ENCODE assay signal across 17 cellular contexts in the genomic region with DNA sequence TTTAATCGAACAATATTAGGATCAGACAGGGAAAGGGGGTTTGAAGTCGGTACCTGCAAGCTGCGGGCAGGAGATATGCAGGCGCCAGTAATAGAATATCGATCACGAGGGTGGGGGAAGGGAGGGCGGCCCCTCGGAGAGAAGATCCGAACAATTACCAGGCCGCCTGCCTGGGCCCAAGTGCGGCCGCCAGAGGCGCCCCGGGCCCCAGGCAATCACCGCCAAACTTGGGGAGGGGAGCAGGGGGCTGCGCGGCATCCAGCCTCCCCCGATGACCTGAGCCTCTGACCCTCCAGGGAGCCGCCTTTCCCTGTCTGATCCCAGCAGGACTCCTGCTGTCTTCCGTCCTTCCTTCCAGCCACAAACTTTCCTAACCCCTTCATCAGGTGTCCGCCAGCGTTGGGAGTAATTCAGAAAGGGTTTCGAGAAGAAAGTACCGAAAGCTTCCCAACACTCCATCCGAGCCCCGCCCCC. TPM values are rescaled to one million over a fixed set of nuclear protein-coding genes. Genes with fewer than 3 reads are reported as not detected.
A peak's percentile ranks its signal among the peaks of the same experiment; 100 is the strongest.
DNase-seq lines count a peak whose midpoint lies in the region; FAIRE-seq and TF ChIP-seq lines count a peak whose summit lies in the region.
"Had no signal": no experiment of that assay in that cellular context is flagged by ENCODE, and none has a peak within 500 bp of the region (broad histone marks: within the 10 kb centered on the region; RNA-seq: fewer than 3 reads in every experiment).

No MANE protein-coding gene starts in this region.

- H3K27me3 Mint-ChIP-seq in nephron progenitor cell (ENCODE audit: low read depth, poor library complexity) = peaks cover 98% of the 10 kb centered on the region

- H3K4me1 ChIP-seq in HUES48 (ENCODE audit: control insufficient read depth, insufficient read depth, low read length) (peaks cover 42% of the 10 kb centered on the region), H1 (replicated peaks in 1 of 4; ENCODE audit: control insufficient read depth in 3 of 4, insufficient read depth in 4 of 4, low read length in 3 of 4) (peaks cover 13 to 30% (median 19%) of the 10 kb centered on the region in 4 experiments)

- no peak for FAIRE-seq in H1 (lab: Jason Lieb, UNC)
- FAIRE-seq: H54 had no signal

- H2BK12ac ChIP-seq in H1 (ENCODE audit: low read depth, low read length) = no peak overlapping the region

- peak overlapping the region; percentile 20; the same call in 1 of the 2 replicates for H2BK5ac ChIP-seq in H1 (ENCODE audit: low read depth, low read length)

- H4K20me1 ChIP-seq in H1 (replicated peaks in 1 of 2; ENCODE audit: control insufficient read depth in 1 of 2, insufficient read depth in 2 of 2, low read length in 2 of 2) = peaks cover 0 to 15% of the 10 kb centered on the region in 2 experiments

- peaks cover 23% of the 10 kb centered on the region for H3K23me2 ChIP-seq in H1 (ENCODE audit: low read depth, low read length)

- no peak overlapping the region for H2AFZ ChIP-seq in H1 (ENCODE audit: low read length)

- H4K5ac ChIP-seq in H1 (ENCODE audit: insufficient read length, low read depth, low read length) = no peak overlapping the region

- H3K79me1 ChIP-seq in H1 (ENCODE audit: low read depth, low read length) = no peaks in the 10 kb centered on the region

- H2BK120ac ChIP-seq in H1 (replicated peaks; ENCODE audit: low read depth, low read length) = no peak overlapping the region

- no peak overlapping the region for H3K27ac Mint-ChIP-seq in nephron progenitor cell
- H3K27ac Mint-ChIP-seq: natural killer cell had no signal

- TF ChIP-seq POLR2A in H1 (IDR thresholded peaks at IDR 0.05; ENCODE audit: control extremely low read depth in 1 of 2, low read depth in 2 of 2, low read length in 2 of 2) = no peak

- CTCF ChIA-PET in H1 (lab: Charles Lee; ENCODE audit: partially characterized antibody) = interaction anchor here (0.5 to 2.8 kb wide), 12 partner anchors 13 to 57 kb away, joined by 3 to 14 read pairs (median 4); partner anchors contain the start of gene LHPP

- peak; percentile 19 to 51; a peak in 3 of 4 replicates for TF ChIP-seq RAD21 in H1 (IDR thresholded peaks at IDR 0.05 in 1 of 2, conservative IDR thresholded peaks at IDR 0.05 in 1 of 2; ENCODE audit: low read depth in 2 of 2, low read length in 2 of 2)

- H3K9me3 ChIP-seq in HUES48 (ENCODE audit: control insufficient read depth, insufficient read depth, low read length) (no peaks in the 10 kb centered on the region), H1 (ENCODE audit: insufficient read depth in 2 of 2, low read depth in 1 of 2, low read length in 1 of 2) (no peaks in the 10 kb centered on the region)

- peak in 1 of 2 experiments; percentile 39; a peak in 1 of 3 replicates for TF ChIP-seq EP300 in H1 (IDR thresholded peaks at IDR 0.05; ENCODE audit: borderline replicate concordance in 1 of 2, low read depth in 2 of 2, low read length in 2 of 2)

- H3K18ac ChIP-seq in H1 (ENCODE audit: extremely low read depth, low read length) = no peak overlapping the region; the same call in 1 of the 2 replicates

- peak overlapping the region; percentile 80 for H3K4me3 Mint-ChIP-seq in nephron progenitor cell
- H3K4me3 Mint-ChIP-seq: natural killer cell had no signal

- H3K9ac ChIP-seq in HUES48 (ENCODE audit: low read depth, low read length) (no peak overlapping the region), H1 (replicated peaks in 1 of 4; ENCODE audit: extremely low read depth in 1 of 4, low read depth in 3 of 4, low read length in 3 of 4) (no peak overlapping the region)

- TF ChIP-seq CTCF in H1 (IDR thresholded peaks at IDR 0.05; ENCODE audit: control extremely low read depth in 1 of 3, insufficient read depth in 1 of 3, low read depth in 1 of 3, low read length in 3 of 3) (peak; percentile 45 to 49 (median 47)), nephron progenitor cell (IDR thresholded peaks at IDR 0.05) (peak; percentile 16)

- no peak overlapping the region for H3K4ac ChIP-seq in H1 (replicated peaks; ENCODE audit: insufficient read length, low read depth, low read length)

- H3K79me2 ChIP-seq in H1 (ENCODE audit: control insufficient read depth in 1 of 2, insufficient read depth in 2 of 2, low read length in 2 of 2) = no peaks in the 10 kb centered on the region

- no peak overlapping the region for H4K8ac ChIP-seq in H1 (ENCODE audit: extremely low read depth, insufficient read depth, low read length)

- POLR2A ChIA-PET in H1 (lab: Charles Lee; ENCODE audit: partially characterized antibody) = interaction anchor here (0.6 to 6.5 kb wide), 6 partner anchors 12 to 290 kb away, joined by 3 to 43 read pairs (median 4); partner anchors contain the start of genes LHPP and OAT

- no peak overlapping the region for H2BK20ac ChIP-seq in H1 (ENCODE audit: low read length)

- 2% methylated on average over 26 of the region's 26 CpGs; no CpG with 5 or more reads in 1 of the 2 experiments for WGBS in H1 (ENCODE audit: extremely low coverage in 1 of 2, insufficient coverage in 1 of 2, insufficient read length in 1 of 2, insufficient replicate concordance in 2 of 2, low coverage in 1 of 2, low lambda C conversion rate in 2 of 2, missing lambda C conversion rate in 1 of 2), 2 experiments

- no peak overlapping the region for H3K14ac ChIP-seq in H1 (ENCODE audit: insufficient read length)

- no peaks in the 10 kb centered on the region for H3K36me3 Mint-ChIP-seq in nephron progenitor cell (ENCODE audit: low read depth)
- H3K36me3 Mint-ChIP-seq: CD4-positive, CD25-positive, alpha-beta regulatory T cell; natural killer cell had no signal

- peak overlapping the region; percentile 95 to 96 for H3K4me2 ChIP-seq in H1 (ENCODE audit: insufficient read depth in 1 of 2, low read depth in 2 of 2, low read length in 2 of 2)

- peaks cover 35% of the 10 kb centered on the region for H3K4me1 Mint-ChIP-seq in nephron progenitor cell

- no peak overlapping the region for H2BK15ac ChIP-seq in H1 (ENCODE audit: low read length)

- H3K4me3 ChIP-seq in HUES48 (ENCODE audit: low read depth, low read length) = peak overlapping the region; percentile 66
- H3K4me3 ChIP-seq in H1 (ENCODE audit: extremely low read depth in 1 of 4, insufficient read depth in 2 of 4, low read depth in 3 of 4, low read length in 4 of 4) = peak overlapping the region; percentile 33 to 72 (median 66)

- H3K36me3 ChIP-seq in HUES48 (ENCODE audit: control insufficient read depth, insufficient read depth, low read length) (no peaks in the 10 kb centered on the region), H1 (ENCODE audit: control insufficient read depth in 2 of 4, insufficient read depth in 4 of 4, low read length in 3 of 4) (peaks cover 0 to 2% (median 0%) of the 10 kb centered on the region in 4 experiments; a peak in 1 of 8 replicates)

- H3K27me3 ChIP-seq in HUES48 (ENCODE audit: control insufficient read depth, insufficient read depth, low read length) (peaks cover 81% of the 10 kb centered on the region), H1 (replicated peaks in 1 of 4; ENCODE audit: control insufficient read depth in 3 of 4, extremely low read depth in 1 of 4, insufficient read depth in 3 of 4, low read length in 3 of 4) (peaks cover 1 to 50% (median 38%) of the 10 kb centered on the region in 4 experiments)

- H3K23ac ChIP-seq in H1 (ENCODE audit: insufficient read length) = no peak overlapping the region

- H2AK5ac ChIP-seq in H1 (ENCODE audit: low read depth, low read length) = no peak overlapping the region

- H3K9me3 Mint-ChIP-seq in nephron progenitor cell = no peaks in the 10 kb centered on the region
- H3K9me3 Mint-ChIP-seq: natural killer cell; T-helper 1 cell treated with Interleukin-12 subunit alpha and Interleukin-12 subunit beta and Interleukin-4 antibody, amounts not matched to agents 30 μg/mL and 1 μg/mL, for 36 hours had no signal

- peak; percentile 15 for DNase-seq in COLO668 (lab: John Stamatoyannopoulos, UW; ENCODE audit: unreplicated experiment)
- DNase-seq in H1 (ENCODE audit: low read depth in 1 of 2, low spot score in 2 of 2) = peak in 1 of 2 experiments; percentile 79
- peak; percentile 34 for DNase-seq in nephron progenitor cell
- DNase-seq in NCI-H2171 (lab: John Stamatoyannopoulos, UW) = no peak
- no peak for DNase-seq in cerebellar cortex (ENCODE audit: low spot score)
- DNase-seq in stimulated activated CD4-positive, alpha-beta T cell treated with anti-CD3 and anti-CD28 coated beads, Interleukin-2, amount 100 ng/mL, for 48 hours = no peak
- no peak for DNase-seq in HK-2 (ENCODE audit: unreplicated experiment)
- DNase-seq: CD4-positive, CD25-positive, alpha-beta regulatory T cell; natural killer cell; NCI-H2081 treated with DMSO at 0.1 percent for 48 hours had no signal

- H3K56ac ChIP-seq in H1 (replicated peaks; ENCODE audit: insufficient read length, low read depth, low read length) = no peak overlapping the region

- H3K27ac ChIP-seq in HUES48 (ENCODE audit: low read depth, low read length) (no peak overlapping the region), H1 (ENCODE audit: low read depth, low read length) (no peak overlapping the region)

- H4K91ac ChIP-seq in H1 (replicated peaks; ENCODE audit: insufficient read length, low read length) = no peak overlapping the region

RNA-seq across cellular contexts. Expression of gene NKX1-2, which starts 1.1 kb away (rescaled TPM):
- 33.9 and 34.9 TPM in 2 replicates for total RNA-seq in H1 (2021; fragmentation: NEBNext Ultra II Directional; extraction: Animal tissue kit (Norgen Biotek cat#: 25700))
- polyA plus RNA-seq in H1 (2011; rRNA removed) = 11.5 and 12.7 TPM in 2 replicates
- polyA plus RNA-seq in H1 (2011; cell fraction: cytosol; rRNA removed) = 17.0 TPM
- 9.4 TPM for polyA plus RNA-seq in H1 (2011; cell fraction: nucleus; rRNA removed)
- polyA plus RNA-seq in H1 (2012, experiment 1 of 2) = 17.0 to 28.5 TPM (median 22.6 TPM) in 4 replicates
- polyA plus RNA-seq in H1 (2012, experiment 2 of 2) = 25.6 TPM
- 22.8 TPM for polyA plus RNA-seq in H1 (2013, experiment 1 of 2)
- 23.9 TPM for polyA plus RNA-seq in H1 (2013, experiment 2 of 2)
- polyA minus RNA-seq in H1 (2011; rRNA and poly(A)+ RNA removed) = 18.1 and 19.2 TPM in 2 replicates
- 29.8 TPM for polyA minus RNA-seq in H1 (2011; cell fraction: cytosol; rRNA and poly(A)+ RNA removed)
- 15.2 TPM for polyA minus RNA-seq in H1 (2011; cell fraction: nucleus; rRNA and poly(A)+ RNA removed)
- total RNA-seq: activated CD8-positive, alpha-beta memory T cell treated with anti-CD3 and anti-CD28 coated beads for 36 hours; aorta; CD4-positive, CD25-positive, alpha-beta regulatory T cell; epithelial cell of proximal tubule; LHCN-M2; natural killer cell had no signal
- polyA plus RNA-seq: aorta; CD4-positive, CD25-positive, alpha-beta regulatory T cell had no signal

RNA-seq across cellular contexts. Expression of gene LHPP, which starts 12.9 kb away (rescaled TPM):
- total RNA-seq in H1 (2021; fragmentation: NEBNext Ultra II Directional; extraction: Animal tissue kit (Norgen Biotek cat#: 25700)) = 26.0 and 27.5 TPM in 2 replicates
- 45.0 and 50.5 TPM in 2 replicates for polyA plus RNA-seq in H1 (2011; rRNA removed)
- polyA plus RNA-seq in H1 (2011; cell fraction: cytosol; rRNA removed) = 39.2 TPM
- polyA plus RNA-seq in H1 (2011; cell fraction: nucleus; rRNA removed) = 40.4 TPM
- polyA plus RNA-seq in H1 (2012, experiment 1 of 2) = 20.9 to 42.0 TPM (median 37.2 TPM) in 4 replicates
- 36.6 TPM for polyA plus RNA-seq in H1 (2012, experiment 2 of 2)
- polyA plus RNA-seq in H1 (2013, experiment 1 of 2) = 18.9 TPM
- polyA plus RNA-seq in H1 (2013, experiment 2 of 2) = 18.9 TPM
- 19.6 and 21.2 TPM in 2 replicates for polyA minus RNA-seq in H1 (2011; rRNA and poly(A)+ RNA removed)
- polyA minus RNA-seq in H1 (2011; cell fraction: cytosol; rRNA and poly(A)+ RNA removed) = 10.4 TPM
- polyA minus RNA-seq in H1 (2011; cell fraction: nucleus; rRNA and poly(A)+ RNA removed) = 24.9 TPM

RNA-seq across cellular contexts. Expression of gene OAT, which starts 30.0 kb away (rescaled TPM):
- total RNA-seq in H1 (2021; fragmentation: NEBNext Ultra II Directional; extraction: Animal tissue kit (Norgen Biotek cat#: 25700)) = 121 TPM in 2 replicates
- polyA plus RNA-seq in H1 (2011; rRNA removed) = 40.3 and 67.8 TPM in 2 replicates
- polyA plus RNA-seq in H1 (2011; cell fraction: cytosol; rRNA removed) = 78.9 TPM
- polyA plus RNA-seq in H1 (2011; cell fraction: nucleus; rRNA removed) = 33.9 TPM
- polyA plus RNA-seq in H1 (2012, experiment 1 of 2) = 69.7 to 96.8 TPM (median 81.5 TPM) in 4 replicates
- 10.6 TPM for polyA plus RNA-seq in H1 (2012, experiment 2 of 2)
- polyA plus RNA-seq in H1 (2013, experiment 1 of 2) = 57.5 TPM
- 54.5 TPM for polyA plus RNA-seq in H1 (2013, experiment 2 of 2)
- 65.2 and 99.5 TPM in 2 replicates for polyA minus RNA-seq in H1 (2011; rRNA and poly(A)+ RNA removed)
- 42.3 TPM for polyA minus RNA-seq in H1 (2011; cell fraction: cytosol; rRNA and poly(A)+ RNA removed)
- polyA minus RNA-seq in H1 (2011; cell fraction: nucleus; rRNA and poly(A)+ RNA removed) = 33.1 TPM

Comparison
In these comparisons a context has a peak if more than half of its experiments do, and no peak if none do; other contexts are left out.
1. DNase-seq: peak in COLO668 (single experiment) and nephron progenitor cell (single experiment); none in NCI-H2171 (single experiment), cerebellar cortex (single experiment), stimulated activated CD4-positive, alpha-beta T cell treated with anti-CD3 and anti-CD28 coated beads, Interleukin-2, amount 100 ng/mL, for 48 hours (0 of 2) and HK-2 (single experiment).